Comparison of ENCODE assay signal across 13 cellular contexts in genomic region chr6:128694303-128695009, GRCh38.
DNase-seq lines count a peak whose midpoint lies in the region; ATAC-seq lines count a peak whose summit lies in the region.
"Had no signal": no experiment of that assay in that cellular context is flagged by ENCODE, and none has a peak within 500 bp of the region (broad histone marks: within the 10 kb centered on the region; RNA-seq: fewer than 3 reads in every experiment).

No MANE protein-coding gene starts in this region.

- ATAC-seq in GM19328 (IDR thresholded peaks at IDR 0.05; ENCODE audit: unreplicated experiment) (peak; percentile 71), HG02610 (IDR thresholded peaks at IDR 0.05; ENCODE audit: unreplicated experiment) (peak; percentile 69), HG03280 (IDR thresholded peaks at IDR 0.05; ENCODE audit: unreplicated experiment) (peak; percentile 56), GM19455 (IDR thresholded peaks at IDR 0.05; ENCODE audit: unreplicated experiment) (no peak)

- DNase-seq in NCI-H524 (lab: John Stamatoyannopoulos, UW): no peak
- no peak for DNase-seq in activated CD4-positive, CD25-positive, alpha-beta regulatory T cell (lab: John Stamatoyannopoulos, UW)
- DNase-seq in NCI-H748 treated with DMSO at 0.1 percent for 48 hours (lab: John Stamatoyannopoulos, UW): no peak
- DNase-seq: activated CD4-positive, alpha-beta T cell treated with anti-CD3 and anti-CD28 coated beads, Interleukin-2, amount 10 ng/mL, durations not matched to agents 24 days and 14 days; CD4-positive, alpha-beta T cell; H9; NCI-H2107; stimulated activated CD4-positive, alpha-beta T cell treated with anti-CD3 and anti-CD28 coated beads, Interleukin-4, amount 100 ng/mL, for 1 hour; stomach had no signal
